In the genomic region with DNA sequence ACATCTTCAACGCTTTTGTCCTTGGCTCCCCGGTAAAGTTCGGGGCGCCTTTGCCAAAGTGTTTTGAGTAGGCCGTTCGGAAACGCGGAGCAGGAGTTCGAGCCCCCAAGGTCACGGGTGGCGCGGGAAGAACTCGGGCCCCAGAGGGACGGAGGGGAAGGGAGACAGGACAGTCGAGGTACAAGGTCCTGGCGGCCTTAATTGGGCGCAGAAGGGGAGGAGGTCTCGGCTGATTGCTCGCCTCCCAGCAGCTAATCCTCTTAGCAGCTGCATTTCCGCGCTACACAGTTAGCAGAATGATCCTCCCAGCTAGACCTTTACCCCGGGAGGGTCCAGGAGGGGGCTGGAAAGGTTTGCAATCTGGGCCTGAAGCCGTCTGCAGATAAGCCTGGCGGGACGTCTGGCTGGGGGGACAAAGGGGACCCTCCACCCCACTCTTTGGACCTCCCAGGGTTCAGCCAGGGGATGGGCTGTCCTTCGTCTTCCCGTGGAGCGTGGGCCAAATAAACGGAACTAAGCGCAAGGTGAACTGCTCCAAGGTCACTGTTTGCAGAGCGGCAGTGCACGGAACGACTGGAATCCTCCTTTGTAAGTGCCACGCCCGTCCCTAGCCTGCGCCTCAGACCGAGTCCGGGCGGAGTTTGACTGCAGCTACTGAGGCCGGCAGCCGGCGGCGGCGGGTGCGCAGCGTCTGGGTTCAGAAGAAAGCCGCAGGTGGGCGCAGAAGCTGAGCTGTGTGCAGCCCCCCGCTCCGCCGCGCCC, we compare ENCODE assay signal across 8 cellular contexts. TPM values are rescaled to one million over a fixed set of nuclear protein-coding genes. Genes with fewer than 3 reads are reported as not detected.
A peak's percentile ranks its signal among the peaks of the same experiment; 100 is the strongest.
DNase-seq lines count a peak whose midpoint lies in the region; ATAC-seq and FAIRE-seq lines count a peak whose summit lies in the region.

No MANE protein-coding gene starts in this region.

- H3K23ac ChIP-seq in mesenchymal stem cell (ENCODE audit: low read length in 2 of 2), result peak overlapping the region in 1 of 2 experiments; percentile 85

- no peak overlapping the region for H2BK5ac ChIP-seq in mesenchymal stem cell (ENCODE audit: low read depth, low read length, poor library complexity, severe bottlenecking)

- no peak overlapping the region for H3K4ac ChIP-seq in mesenchymal stem cell (ENCODE audit: low read depth in 1 of 2, low read length in 2 of 2)

- H3K27ac Mint-ChIP-seq in activated naive CD8-positive, alpha-beta T cell treated with anti-CD3 and anti-CD28 coated beads, Interleukin-2, amount 50 U/mL, for 24 hours, result peak overlapping the region; percentile 55

- H3K36me3 ChIP-seq in mesenchymal stem cell (ENCODE audit: control insufficient read depth in 1 of 2, insufficient read depth in 2 of 2, low read depth in 1 of 2, low read length in 2 of 2), result no peaks in the 10 kb centered on the region

- H3K9me3 Mint-ChIP-seq in activated naive CD8-positive, alpha-beta T cell treated with anti-CD3 and anti-CD28 coated beads, Interleukin-2, amount 50 U/mL, for 24 hours, result no peaks in the 10 kb centered on the region

- no peak overlapping the region for H2AK5ac ChIP-seq in mesenchymal stem cell (ENCODE audit: low read length, severe bottlenecking)

- H2BK12ac ChIP-seq in mesenchymal stem cell (ENCODE audit: low read length in 2 of 2), result no peak overlapping the region

- peaks cover 39% of the 10 kb centered on the region for H3K4me1 Mint-ChIP-seq in activated naive CD8-positive, alpha-beta T cell treated with anti-CD3 and anti-CD28 coated beads, Interleukin-2, amount 50 U/mL, for 24 hours

- no peaks in the 10 kb centered on the region for H3K36me3 Mint-ChIP-seq in activated naive CD8-positive, alpha-beta T cell treated with anti-CD3 and anti-CD28 coated beads, Interleukin-2, amount 50 U/mL, for 24 hours (ENCODE audit: low read depth)

- H3K18ac ChIP-seq in mesenchymal stem cell (ENCODE audit: low read depth in 1 of 2, low read length in 2 of 2), result no peak overlapping the region

- peaks cover 17% of the 10 kb centered on the region for H3K4me1 ChIP-seq in mesenchymal stem cell (ENCODE audit: control insufficient read depth, insufficient read depth, low read depth, low read length)

- H3K14ac ChIP-seq in mesenchymal stem cell (ENCODE audit: low read length in 2 of 2), result no peak overlapping the region

- peak overlapping the region; percentile 33 to 82 for H3K4me3 ChIP-seq in mesenchymal stem cell (ENCODE audit: insufficient read depth in 1 of 2, low read depth in 1 of 2, low read length in 2 of 2)

- H3K27me3 Mint-ChIP-seq in activated naive CD8-positive, alpha-beta T cell treated with anti-CD3 and anti-CD28 coated beads, Interleukin-2, amount 50 U/mL, for 24 hours, result peaks cover 46% of the 10 kb centered on the region

- no peaks in the 10 kb centered on the region for H3K79me1 ChIP-seq in mesenchymal stem cell (replicated peaks; ENCODE audit: low read length, poor library complexity, severe bottlenecking)

- no peak for FAIRE-seq in urothelium cell line (lab: Jason Lieb, UNC)

- ATAC-seq in activated naive CD8-positive, alpha-beta T cell treated with anti-CD3 and anti-CD28 coated beads, Interleukin-2, amount 50 U/mL, for 24 hours, result no peak
- ATAC-seq in HG03280 (IDR thresholded peaks at IDR 0.05; ENCODE audit: unreplicated experiment) (no peak), GM19467 (IDR thresholded peaks at IDR 0.05; ENCODE audit: unreplicated experiment) (no peak)

- no peak overlapping the region for H4K91ac ChIP-seq in mesenchymal stem cell (ENCODE audit: low read length)

- peak overlapping the region; percentile 51 for H3K4me2 ChIP-seq in mesenchymal stem cell (ENCODE audit: low read length, poor library complexity, severe bottlenecking)

- H3K4me3 Mint-ChIP-seq in activated naive CD8-positive, alpha-beta T cell treated with anti-CD3 and anti-CD28 coated beads, Interleukin-2, amount 50 U/mL, for 24 hours, result peak overlapping the region; percentile 91

- H3K9ac ChIP-seq in mesenchymal stem cell (ENCODE audit: low read length), result peak overlapping the region; percentile 62

- H3K27ac ChIP-seq in mesenchymal stem cell (ENCODE audit: low read length, poor library complexity, severe bottlenecking), result no peak overlapping the region

- peak; percentile 22 to 46 for DNase-seq in stimulated activated CD4-positive, alpha-beta T cell treated with anti-CD3 and anti-CD28 coated beads, Interleukin-2, amount 100 ng/mL, for 24 hours
- DNase-seq in stimulated activated CD4-positive, alpha-beta T cell treated with anti-CD3 and anti-CD28 coated beads, Interleukin-4, amount 100 ng/mL, for 24 hours, result no peak
- peak; percentile 48 for DNase-seq in activated naive CD8-positive, alpha-beta T cell treated with anti-CD3 and anti-CD28 coated beads, Interleukin-2, amount 50 U/mL, for 24 hours
- peak; percentile 8 for DNase-seq in mesenchymal stem cell
- DNase-seq in urothelium cell line (ENCODE audit: low spot score), result peak; percentile 27
- DNase-seq in pons (ENCODE audit: low spot score), result no peak

- no peak overlapping the region for H2BK120ac ChIP-seq in mesenchymal stem cell (ENCODE audit: low read depth, low read length)

- H3K27me3 ChIP-seq in mesenchymal stem cell (ENCODE audit: control insufficient read depth in 1 of 2, insufficient read depth in 1 of 2, low read length in 2 of 2), result peaks cover 21 to 75% of the 10 kb centered on the region in 2 experiments

- H4K8ac ChIP-seq in mesenchymal stem cell (ENCODE audit: low read length), result no peak overlapping the region

- no peak overlapping the region for H2AFZ ChIP-seq in mesenchymal stem cell (ENCODE audit: low read depth, low read length)

- no peak overlapping the region for H2BK15ac ChIP-seq in mesenchymal stem cell (ENCODE audit: low read depth, poor library complexity, severe bottlenecking)

- H3K9me3 ChIP-seq in mesenchymal stem cell (ENCODE audit: control insufficient read depth, low read length), result no peaks in the 10 kb centered on the region

- 1% methylated on average over 44 of the region's 52 CpGs for WGBS in mesenchymal stem cell

RNA-seq across cellular contexts. Expression of a gene that starts 7.2 kb away (rescaled TPM):
- not detected for polyA plus RNA-seq in mesenchymal stem cell (2013, experiment 1 of 2)
- not detected for polyA plus RNA-seq in mesenchymal stem cell (2013, experiment 2 of 2)

Comparison
In these comparisons a context has a peak if more than half of its experiments do, and no peak if none do; other contexts are left out.
1. DNase-seq: peak in stimulated activated CD4-positive, alpha-beta T cell treated with anti-CD3 and anti-CD28 coated beads, Interleukin-2, amount 100 ng/mL, for 24 hours (2 of 2), activated naive CD8-positive, alpha-beta T cell treated with anti-CD3 and anti-CD28 coated beads, Interleukin-2, amount 50 U/mL, for 24 hours (single experiment), mesenchymal stem cell (single experiment) and urothelium cell line (single experiment); none in stimulated activated CD4-positive, alpha-beta T cell treated with anti-CD3 and anti-CD28 coated beads, Interleukin-4, amount 100 ng/mL, for 24 hours (single experiment) and pons (single experiment).